ENCODE assay signal across 2 cellular contexts in the genomic region with DNA sequence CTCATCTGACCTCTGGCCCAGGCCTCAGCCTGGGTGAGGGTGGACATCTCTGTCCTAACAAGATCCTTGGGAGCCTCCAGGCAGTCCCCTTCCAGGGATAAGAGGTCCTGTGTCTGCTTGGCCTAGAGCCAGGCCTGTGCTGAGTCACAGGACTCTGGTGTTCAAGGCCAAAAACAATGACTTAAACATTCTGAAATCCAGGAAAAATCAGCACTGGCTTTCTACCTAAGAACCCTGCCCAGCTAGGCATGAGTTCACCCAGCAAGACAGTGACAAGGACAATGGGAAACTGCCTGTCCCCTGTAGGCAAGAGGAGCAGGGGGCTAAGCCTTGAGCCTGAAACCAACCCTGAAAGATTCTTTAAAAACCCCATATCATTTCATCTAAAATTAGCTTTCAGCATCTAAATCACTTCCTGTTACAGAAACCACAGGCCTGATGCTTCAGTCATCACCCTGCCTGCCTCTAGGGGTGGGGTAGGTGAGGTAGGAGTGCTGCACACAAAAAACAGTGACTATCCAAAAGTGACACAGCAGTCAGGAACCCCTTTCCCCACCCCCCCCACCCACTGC.
TF ChIP-seq lines count a peak whose summit lies in the region.

No MANE protein-coding gene starts in this region.

TF ChIP-seq in GM12878, 131 proteins besides CTCF, POLR2A, EP300 and RAD21 (continued from another document and continues in another):
- TF ChIP-seq KAT2A (conservative IDR thresholded peaks at IDR 0.05; ENCODE audit: control insufficient read depth, low read depth, low read length) (no peak), MTA2 (IDR thresholded peaks at IDR 0.05; ENCODE audit: low read depth) (peak; percentile 72), ASH2L (IDR thresholded peaks at IDR 0.05; ENCODE audit: borderline replicate concordance, low read depth) (peak; percentile 97; the same call in 1 of the 2 replicates), SP1 (IDR thresholded peaks at IDR 0.05; ENCODE audit: low read depth, low read length) (peak; percentile 73), IRF4 (IDR thresholded peaks at IDR 0.05; ENCODE audit: low read depth, low read length) (0 out of 2 replicates have a peak, but pooled peaks have one; percentile 25), SIX5 (IDR thresholded peaks at IDR 0.05; ENCODE audit: low read depth, low read length, severe bottlenecking) (no peak), NFIC (IDR thresholded peaks at IDR 0.05; ENCODE audit: low read depth, low read length) (no peak), TBL1XR1 (IDR thresholded peaks at IDR 0.05; ENCODE audit: low read depth, low read length) (peak; percentile 69; the same call in 1 of the 2 replicates), TARDBP (IDR thresholded peaks at IDR 0.05; ENCODE audit: borderline replicate concordance) (no peak), CREM (IDR thresholded peaks at IDR 0.05; ENCODE audit: low read depth) (peak; percentile 85), CHD1 (IDR thresholded peaks at IDR 0.05; ENCODE audit: low read depth, low read length) (no peak), NR2C1 (IDR thresholded peaks at IDR 0.05) (no peak), ATF7 (IDR thresholded peaks at IDR 0.05; ENCODE audit: low read depth) (peak; percentile 79)
- TF ChIP-seq, protein P1, sequence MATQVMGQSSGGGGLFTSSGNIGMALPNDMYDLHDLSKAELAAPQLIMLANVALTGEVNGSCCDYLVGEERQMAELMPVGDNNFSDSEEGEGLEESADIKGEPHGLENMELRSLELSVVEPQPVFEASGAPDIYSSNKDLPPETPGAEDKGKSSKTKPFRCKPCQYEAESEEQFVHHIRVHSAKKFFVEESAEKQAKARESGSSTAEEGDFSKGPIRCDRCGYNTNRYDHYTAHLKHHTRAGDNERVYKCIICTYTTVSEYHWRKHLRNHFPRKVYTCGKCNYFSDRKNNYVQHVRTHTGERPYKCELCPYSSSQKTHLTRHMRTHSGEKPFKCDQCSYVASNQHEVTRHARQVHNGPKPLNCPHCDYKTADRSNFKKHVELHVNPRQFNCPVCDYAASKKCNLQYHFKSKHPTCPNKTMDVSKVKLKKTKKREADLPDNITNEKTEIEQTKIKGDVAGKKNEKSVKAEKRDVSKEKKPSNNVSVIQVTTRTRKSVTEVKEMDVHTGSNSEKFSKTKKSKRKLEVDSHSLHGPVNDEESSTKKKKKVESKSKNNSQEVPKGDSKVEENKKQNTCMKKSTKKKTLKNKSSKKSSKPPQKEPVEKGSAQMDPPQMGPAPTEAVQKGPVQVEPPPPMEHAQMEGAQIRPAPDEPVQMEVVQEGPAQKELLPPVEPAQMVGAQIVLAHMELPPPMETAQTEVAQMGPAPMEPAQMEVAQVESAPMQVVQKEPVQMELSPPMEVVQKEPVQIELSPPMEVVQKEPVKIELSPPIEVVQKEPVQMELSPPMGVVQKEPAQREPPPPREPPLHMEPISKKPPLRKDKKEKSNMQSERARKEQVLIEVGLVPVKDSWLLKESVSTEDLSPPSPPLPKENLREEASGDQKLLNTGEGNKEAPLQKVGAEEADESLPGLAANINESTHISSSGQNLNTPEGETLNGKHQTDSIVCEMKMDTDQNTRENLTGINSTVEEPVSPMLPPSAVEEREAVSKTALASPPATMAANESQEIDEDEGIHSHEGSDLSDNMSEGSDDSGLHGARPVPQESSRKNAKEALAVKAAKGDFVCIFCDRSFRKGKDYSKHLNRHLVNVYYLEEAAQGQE (IDR thresholded peaks at IDR 0.05; ENCODE audit: low read depth, low read length): no peak
- TF ChIP-seq, protein P2, sequence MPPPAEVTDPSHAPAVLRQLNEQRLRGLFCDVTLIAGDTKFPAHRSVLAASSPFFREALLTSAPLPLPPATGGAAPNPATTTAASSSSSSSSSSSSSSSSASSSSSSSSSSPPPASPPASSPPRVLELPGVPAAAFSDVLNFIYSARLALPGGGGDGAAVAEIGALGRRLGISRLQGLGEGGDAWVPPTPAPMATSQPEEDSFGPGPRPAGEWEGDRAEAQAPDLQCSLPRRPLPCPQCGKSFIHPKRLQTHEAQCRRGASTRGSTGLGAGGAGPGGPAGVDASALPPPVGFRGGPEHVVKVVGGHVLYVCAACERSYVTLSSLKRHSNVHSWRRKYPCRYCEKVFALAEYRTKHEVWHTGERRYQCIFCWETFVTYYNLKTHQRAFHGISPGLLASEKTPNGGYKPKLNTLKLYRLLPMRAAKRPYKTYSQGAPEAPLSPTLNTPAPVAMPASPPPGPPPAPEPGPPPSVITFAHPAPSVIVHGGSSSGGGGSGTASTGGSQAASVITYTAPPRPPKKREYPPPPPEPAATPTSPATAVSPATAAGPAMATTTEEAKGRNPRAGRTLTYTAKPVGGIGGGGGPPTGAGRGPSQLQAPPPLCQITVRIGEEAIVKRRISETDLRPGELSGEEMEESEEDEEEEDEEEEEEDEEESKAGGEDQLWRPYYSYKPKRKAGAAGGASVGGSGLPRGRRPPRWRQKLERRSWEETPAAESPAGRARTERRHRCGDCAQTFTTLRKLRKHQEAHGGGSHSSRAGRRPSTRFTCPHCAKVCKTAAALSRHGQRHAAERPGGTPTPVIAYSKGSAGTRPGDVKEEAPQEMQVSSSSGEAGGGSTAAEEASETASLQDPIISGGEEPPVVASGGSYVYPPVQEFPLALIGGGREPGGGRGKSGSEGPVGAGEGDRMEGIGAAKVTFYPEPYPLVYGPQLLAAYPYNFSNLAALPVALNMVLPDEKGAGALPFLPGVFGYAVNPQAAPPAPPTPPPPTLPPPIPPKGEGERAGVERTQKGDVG (CRISPR knock-in tag; IDR thresholded peaks at IDR 0.05): no peak
- TF ChIP-seq, protein P3, sequence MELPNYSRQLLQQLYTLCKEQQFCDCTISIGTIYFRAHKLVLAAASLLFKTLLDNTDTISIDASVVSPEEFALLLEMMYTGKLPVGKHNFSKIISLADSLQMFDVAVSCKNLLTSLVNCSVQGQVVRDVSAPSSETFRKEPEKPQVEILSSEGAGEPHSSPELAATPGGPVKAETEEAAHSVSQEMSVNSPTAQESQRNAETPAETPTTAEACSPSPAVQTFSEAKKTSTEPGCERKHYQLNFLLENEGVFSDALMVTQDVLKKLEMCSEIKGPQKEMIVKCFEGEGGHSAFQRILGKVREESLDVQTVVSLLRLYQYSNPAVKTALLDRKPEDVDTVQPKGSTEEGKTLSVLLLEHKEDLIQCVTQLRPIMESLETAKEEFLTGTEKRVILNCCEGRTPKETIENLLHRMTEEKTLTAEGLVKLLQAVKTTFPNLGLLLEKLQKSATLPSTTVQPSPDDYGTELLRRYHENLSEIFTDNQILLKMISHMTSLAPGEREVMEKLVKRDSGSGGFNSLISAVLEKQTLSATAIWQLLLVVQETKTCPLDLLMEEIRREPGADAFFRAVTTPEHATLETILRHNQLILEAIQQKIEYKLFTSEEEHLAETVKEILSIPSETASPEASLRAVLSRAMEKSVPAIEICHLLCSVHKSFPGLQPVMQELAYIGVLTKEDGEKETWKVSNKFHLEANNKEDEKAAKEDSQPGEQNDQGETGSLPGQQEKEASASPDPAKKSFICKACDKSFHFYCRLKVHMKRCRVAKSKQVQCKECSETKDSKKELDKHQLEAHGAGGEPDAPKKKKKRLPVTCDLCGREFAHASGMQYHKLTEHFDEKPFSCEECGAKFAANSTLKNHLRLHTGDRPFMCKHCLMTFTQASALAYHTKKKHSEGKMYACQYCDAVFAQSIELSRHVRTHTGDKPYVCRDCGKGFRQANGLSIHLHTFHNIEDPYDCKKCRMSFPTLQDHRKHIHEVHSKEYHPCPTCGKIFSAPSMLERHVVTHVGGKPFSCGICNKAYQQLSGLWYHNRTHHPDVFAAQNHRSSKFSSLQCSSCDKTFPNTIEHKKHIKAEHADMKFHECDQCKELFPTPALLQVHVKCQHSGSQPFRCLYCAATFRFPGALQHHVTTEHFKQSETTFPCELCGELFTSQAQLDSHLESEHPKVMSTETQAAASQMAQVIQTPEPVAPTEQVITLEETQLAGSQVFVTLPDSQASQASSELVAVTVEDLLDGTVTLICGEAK (IDR thresholded peaks at IDR 0.05; ENCODE audit: borderline replicate concordance): no peak

TF ChIP-seq in HEK293T, 16 proteins besides CTCF, POLR2A, EP300 and RAD21 (continued from another document):
- TF ChIP-seq ELF4 (IDR thresholded peaks at IDR 0.05) (no peak), L3MBTL2 (conservative IDR thresholded peaks at IDR 0.05) (no peak), SP1 (IDR thresholded peaks at IDR 0.05) (no peak), SUZ12 (IDR thresholded peaks at IDR 0.05) (no peak), BHLHE40 (IDR thresholded peaks at IDR 0.05; ENCODE audit: borderline replicate concordance) (no peak), NFRKB (IDR thresholded peaks at IDR 0.05) (no peak), FOXA1 (IDR thresholded peaks at IDR 0.05) (no peak), ARNT (IDR thresholded peaks at IDR 0.05) (no peak), ZNF384 (IDR thresholded peaks at IDR 0.05) (no peak)
- TF ChIP-seq, protein P4, sequence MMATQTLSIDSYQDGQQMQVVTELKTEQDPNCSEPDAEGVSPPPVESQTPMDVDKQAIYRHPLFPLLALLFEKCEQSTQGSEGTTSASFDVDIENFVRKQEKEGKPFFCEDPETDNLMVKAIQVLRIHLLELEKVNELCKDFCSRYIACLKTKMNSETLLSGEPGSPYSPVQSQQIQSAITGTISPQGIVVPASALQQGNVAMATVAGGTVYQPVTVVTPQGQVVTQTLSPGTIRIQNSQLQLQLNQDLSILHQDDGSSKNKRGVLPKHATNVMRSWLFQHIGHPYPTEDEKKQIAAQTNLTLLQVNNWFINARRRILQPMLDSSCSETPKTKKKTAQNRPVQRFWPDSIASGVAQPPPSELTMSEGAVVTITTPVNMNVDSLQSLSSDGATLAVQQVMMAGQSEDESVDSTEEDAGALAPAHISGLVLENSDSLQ (IDR thresholded peaks at IDR 0.05): no peak
TF ChIP-seq in HEK293T: peak in this region for 0.
